In genomic region chr21:28769683-28770082, GRCh38 we compare ENCODE assay signal across 15 cellular contexts.
DNase-seq lines count a peak whose midpoint lies in the region; ATAC-seq, FAIRE-seq and TF ChIP-seq lines count a peak whose summit lies in the region.
"Had no signal": no experiment of that assay in that cellular context is flagged by ENCODE, and none has a peak within 500 bp of the region (broad histone marks: within the 10 kb centered on the region; RNA-seq: fewer than 3 reads in every experiment).

No MANE protein-coding gene starts in this region.

- peak; percentile 88 for ATAC-seq in HG03565 (IDR thresholded peaks at IDR 0.05; ENCODE audit: unreplicated experiment)
- ATAC-seq in stimulated activated naive CD8-positive, alpha-beta T cell treated with anti-CD3 and anti-CD28 coated beads, Interleukin-15, Interleukin-2, amounts not matched to agents 100 U/mL and 50 U/mL, for 24 hours, result peak; percentile 56
- ATAC-seq in HG02759 (IDR thresholded peaks at IDR 0.05; ENCODE audit: unreplicated experiment), result no peak

- FAIRE-seq in GM12891 (lab: Jason Lieb, UNC), result no peak
- FAIRE-seq: RCC 7860 had no signal

- peak overlapping the region; percentile 61 for H3K27ac Mint-ChIP-seq in activated naive CD4-positive, alpha-beta T cell treated with anti-CD3 and anti-CD28 coated beads, Interleukin-2, amount 50 U/mL, for 24 hours
- H3K27ac Mint-ChIP-seq: dendritic cell treated with granulocyte-macrophage colony-stimulating factor and Interleukin-4, amounts not matched to agents 40 ng/mL and 50 ng/mL, for 4 days had no signal

- TF ChIP-seq POLR2A in GM12891 (IDR thresholded peaks at IDR 0.05; ENCODE audit: low read depth, low read length), result no peak

- no peaks in the 10 kb centered on the region for H3K4me1 Mint-ChIP-seq in activated naive CD4-positive, alpha-beta T cell treated with anti-CD3 and anti-CD28 coated beads, Interleukin-2, amount 50 U/mL, for 24 hours

- H3K27me3 Mint-ChIP-seq in activated naive CD4-positive, alpha-beta T cell treated with anti-CD3 and anti-CD28 coated beads, Interleukin-2, amount 50 U/mL, for 24 hours, result no peaks in the 10 kb centered on the region
- H3K27me3 Mint-ChIP-seq: dendritic cell treated with granulocyte-macrophage colony-stimulating factor and Interleukin-4, amounts not matched to agents 40 ng/mL and 50 ng/mL, for 4 days had no signal

- no peak for DNase-seq in activated naive CD4-positive, alpha-beta T cell treated with Interleukin-2 at 50 U/mL for 16 hours
- DNase-seq in fibroblast of gingiva (ENCODE audit: low read depth), result peak; percentile 46
- no peak for DNase-seq in stimulated activated naive CD8-positive, alpha-beta T cell treated with anti-CD3 and anti-CD28 coated beads, Interleukin-15, Interleukin-2, amounts not matched to agents 100 U/mL and 50 U/mL, for 24 hours
- DNase-seq in GM12891 (ENCODE audit: insufficient read length, low spot score), result no peak
- DNase-seq in SKM-1 treated with dmso at 0.1 percent for 144 hours (lab: John Stamatoyannopoulos, UW; ENCODE audit: unreplicated experiment), result no peak
- DNase-seq: GF-D8, kidney glomerular epithelial cell, NCI-H1092, NCI-H2171, spleen had no signal

- no peak overlapping the region for H3K4me3 Mint-ChIP-seq in activated naive CD4-positive, alpha-beta T cell treated with anti-CD3 and anti-CD28 coated beads, Interleukin-2, amount 50 U/mL, for 24 hours
- H3K4me3 Mint-ChIP-seq: dendritic cell treated with granulocyte-macrophage colony-stimulating factor and Interleukin-4, amounts not matched to agents 40 ng/mL and 50 ng/mL, for 4 days had no signal

- H3K36me3 Mint-ChIP-seq in activated naive CD4-positive, alpha-beta T cell treated with anti-CD3 and anti-CD28 coated beads, Interleukin-2, amount 50 U/mL, for 24 hours, result peaks cover 21% of the 10 kb centered on the region

- peaks cover 13% of the 10 kb centered on the region for H3K9me3 Mint-ChIP-seq in activated naive CD4-positive, alpha-beta T cell treated with anti-CD3 and anti-CD28 coated beads, Interleukin-2, amount 50 U/mL, for 24 hours

TF ChIP-seq in GM12891, 5 proteins besides CTCF, POLR2A, EP300 and RAD21:
- no peak for TF ChIP-seq POU2F2 (IDR thresholded peaks at IDR 0.05; ENCODE audit: low read depth, low read length)
